In genomic region chr7:146176790-146177189, GRCh38 we compare ENCODE assay signal across 17 cellular contexts.
"Had no signal": no experiment of that assay in that cellular context is flagged by ENCODE, and none has a peak within 500 bp of the region (broad histone marks: within the 10 kb centered on the region; RNA-seq: fewer than 3 reads in every experiment).

No MANE protein-coding gene starts in this region.

- H3K27me3 ChIP-seq: body of pancreas, hepatocyte, right atrium auricular region, thyroid gland had no signal

- ATAC-seq: body of pancreas; naive thymus-derived CD8-positive, alpha-beta T cell; stimulated activated naive B cell treated with anti-CD40 and anti-IgM and Interleukin-4, amounts not matched to agents 10 μg/mL and 1 μg/mL and 100 μg/mL, for 72 hours had no signal

- H3K4me3 Mint-ChIP-seq: activated naive CD8-positive, alpha-beta T cell; memory B cell; naive thymus-derived CD8-positive, alpha-beta T cell; stimulated activated naive B cell treated with anti-CD40 and anti-IgM and Interleukin-4, amounts not matched to agents 10 μg/mL and 1 μg/mL and 100 μg/mL, for 72 hours had no signal

- H3K27ac Mint-ChIP-seq: activated naive CD8-positive, alpha-beta T cell; memory B cell; naive thymus-derived CD8-positive, alpha-beta T cell; stimulated activated naive B cell treated with anti-CD40 and anti-IgM and Interleukin-4, amounts not matched to agents 10 μg/mL and 1 μg/mL and 100 μg/mL, for 72 hours had no signal

- H3K9me3 ChIP-seq: body of pancreas, left ventricle myocardium inferior, right atrium auricular region, thyroid gland had no signal

- H3K27ac ChIP-seq: body of pancreas, hepatocyte, left ventricle myocardium inferior, right atrium auricular region, thyroid gland had no signal

- H3K4me3 ChIP-seq: body of pancreas, hepatocyte, left ventricle myocardium inferior, right atrium auricular region, thyroid gland had no signal

- H3K36me3 Mint-ChIP-seq: activated naive CD8-positive, alpha-beta T cell; memory B cell; naive thymus-derived CD8-positive, alpha-beta T cell; stimulated activated naive B cell treated with anti-CD40 and anti-IgM and Interleukin-4, amounts not matched to agents 10 μg/mL and 1 μg/mL and 100 μg/mL, for 72 hours had no signal

- H3K4me1 Mint-ChIP-seq: memory B cell; naive thymus-derived CD8-positive, alpha-beta T cell; stimulated activated naive B cell treated with anti-CD40 and anti-IgM and Interleukin-4, amounts not matched to agents 10 μg/mL and 1 μg/mL and 100 μg/mL, for 72 hours had no signal

- H3K9me3 Mint-ChIP-seq: stimulated activated naive B cell treated with anti-CD40 and anti-IgM and Interleukin-4, amounts not matched to agents 10 μg/mL and 1 μg/mL and 100 μg/mL, for 72 hours had no signal

- H3K36me3 ChIP-seq: left ventricle myocardium inferior, right atrium auricular region, thyroid gland had no signal

- DNase-seq: activated CD4-positive, alpha-beta T cell treated with anti-CD3 and anti-CD28 coated beads for 48 hours; activated CD8-positive, alpha-beta memory T cell treated with anti-CD3 and anti-CD28 coated beads for 24 hours; activated gamma-delta T cell treated with Interleukin-2 at 50 U/mL for 16 hours; amniotic stem cell; body of pancreas; caudate nucleus; kidney; left ventricle myocardium inferior; naive thymus-derived CD8-positive, alpha-beta T cell; occipital lobe; stimulated activated CD4-positive, alpha-beta T cell treated with anti-CD3 and anti-CD28 coated beads, Interleukin-4, amount 100 ng/mL, for 1 hour; stimulated activated naive B cell treated with anti-CD40 and anti-IgM and Interleukin-4, amounts not matched to agents 10 μg/mL and 1 μg/mL and 100 μg/mL, for 72 hours; thyroid gland had no signal

- H3K4me1 ChIP-seq: body of pancreas, left ventricle myocardium inferior, right atrium auricular region, thyroid gland had no signal

- H3K27me3 Mint-ChIP-seq: activated naive CD8-positive, alpha-beta T cell; memory B cell; naive thymus-derived CD8-positive, alpha-beta T cell; stimulated activated naive B cell treated with anti-CD40 and anti-IgM and Interleukin-4, amounts not matched to agents 10 μg/mL and 1 μg/mL and 100 μg/mL, for 72 hours had no signal
